In the genomic region with DNA sequence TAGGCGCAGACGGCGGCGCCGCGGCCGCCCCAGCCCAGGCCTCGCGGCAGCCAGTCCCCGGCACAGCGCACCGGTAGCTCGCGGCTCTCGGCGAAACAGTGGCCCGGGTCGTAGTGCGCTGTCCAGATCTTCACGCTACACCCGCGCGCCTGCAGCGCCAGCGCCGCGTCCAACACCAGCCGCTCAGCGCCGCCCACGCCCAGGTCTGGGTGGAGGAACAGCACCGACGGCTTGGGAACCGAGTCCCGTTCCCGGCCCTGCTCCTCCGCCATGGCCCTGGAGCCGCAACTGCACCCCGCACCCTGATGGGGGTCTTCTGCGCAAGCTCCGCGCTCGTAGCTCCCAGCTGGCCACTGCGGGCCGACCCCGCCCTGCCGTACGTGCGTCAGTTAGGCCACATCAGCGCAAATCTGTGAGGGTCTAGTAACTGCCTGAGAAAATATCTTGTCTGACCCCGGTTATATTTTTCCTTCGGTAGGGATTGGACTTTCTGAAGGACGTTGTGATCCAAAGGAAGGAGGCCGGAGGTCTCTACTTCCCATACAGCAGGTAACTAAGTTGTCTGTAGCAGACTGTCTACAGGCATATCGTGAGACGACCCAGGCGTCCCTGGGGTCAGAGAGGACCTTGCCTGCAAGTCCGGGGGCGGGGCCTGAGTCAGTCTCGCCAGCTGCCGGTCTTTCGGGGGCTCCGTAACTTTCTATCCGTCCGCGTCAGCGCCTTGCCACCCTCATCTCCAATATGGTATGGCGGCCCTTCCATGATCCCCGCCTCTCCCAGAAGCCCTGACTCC, we compare ENCODE assay signal across 8 cellular contexts. TPM values are rescaled to one million over a fixed set of nuclear protein-coding genes. Genes with fewer than 3 reads are reported as not detected.
DNase-seq lines count a peak whose midpoint lies in the region; ATAC-seq and TF ChIP-seq lines count a peak whose summit lies in the region.

A gene with protein sequence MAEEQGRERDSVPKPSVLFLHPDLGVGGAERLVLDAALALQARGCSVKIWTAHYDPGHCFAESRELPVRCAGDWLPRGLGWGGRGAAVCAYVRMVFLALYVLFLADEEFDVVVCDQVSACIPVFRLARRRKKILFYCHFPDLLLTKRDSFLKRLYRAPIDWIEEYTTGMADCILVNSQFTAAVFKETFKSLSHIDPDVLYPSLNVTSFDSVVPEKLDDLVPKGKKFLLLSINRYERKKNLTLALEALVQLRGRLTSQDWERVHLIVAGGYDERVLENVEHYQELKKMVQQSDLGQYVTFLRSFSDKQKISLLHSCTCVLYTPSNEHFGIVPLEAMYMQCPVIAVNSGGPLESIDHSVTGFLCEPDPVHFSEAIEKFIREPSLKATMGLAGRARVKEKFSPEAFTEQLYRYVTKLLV (minus strand): TSS at position 320 of the 793 bp plus-strand sequence. CDS start 48 bp downstream, at position 272.
A gene (plus strand): TSS at position 660 of the 793 bp plus-strand sequence. CDS start 82 bp downstream, at position 742.

- H3K4me1 Mint-ChIP-seq in activated T-cell treated with anti-CD3 and anti-CD28 coated beads, Interleukin-2, amount 50 U/mL, for 4 hours (ENCODE audit: low read depth): peaks cover 72% of the 10 kb centered on the region

- H3K9me3 ChIP-seq in esophagus (ENCODE audit: control insufficient read depth in 2 of 2, insufficient read depth in 1 of 2, low read depth in 1 of 2, low read length in 1 of 2) (no peaks in the 10 kb centered on the region), mucosa of stomach (ENCODE audit: control insufficient read depth, low read length) (no peaks in the 10 kb centered on the region)

- no peaks in the 10 kb centered on the region for H3K4me1 ChIP-seq in esophagus (ENCODE audit: control insufficient read depth in 2 of 2, insufficient read depth in 2 of 2, low read length in 1 of 2)
- peaks cover 12% of the 10 kb centered on the region for H3K4me1 ChIP-seq in mucosa of stomach (ENCODE audit: control insufficient read depth, insufficient read depth, low read length)

- H3K9me3 Mint-ChIP-seq in activated T-cell treated with anti-CD3 and anti-CD28 coated beads, Interleukin-2, amount 50 U/mL, for 4 hours: no peaks in the 10 kb centered on the region

- 0 to 1% methylated on average over 69 of the region's 69 CpGs for WGBS in esophagus, 2 donors

- H3K27me3 ChIP-seq in esophagus (ENCODE audit: control insufficient read depth in 1 of 2, insufficient read depth in 2 of 2, low read length in 2 of 2) (no peaks in the 10 kb centered on the region), mucosa of stomach (ENCODE audit: control insufficient read depth, insufficient read depth, low read length) (no peaks in the 10 kb centered on the region)

- H3K4me3 ChIP-seq in esophagus (ENCODE audit: low read depth in 1 of 2, low read length in 2 of 2) (peak within 1 kb of the TSS; percentile 99 to 100), mucosa of stomach (ENCODE audit: low read length) (peak within 1 kb of the TSS; percentile 92)

- peak within 1 kb of the TSS; percentile 94 for H3K9ac ChIP-seq in mucosa of stomach (ENCODE audit: low read length)

- no peaks in the 10 kb centered on the region for H3K27me3 Mint-ChIP-seq in activated T-cell treated with anti-CD3 and anti-CD28 coated beads, Interleukin-2, amount 50 U/mL, for 4 hours (ENCODE audit: low read depth)

- DNase-seq in DMS153 treated with DMSO at 0.1 percent for 48 hours (lab: John Stamatoyannopoulos, UW; ENCODE audit: unreplicated experiment): peak; percentile 98
- peak; percentile 96 for DNase-seq in KBM-7
- peak; percentile 91 for DNase-seq in activated T-cell treated with anti-CD3 and anti-CD28 coated beads, Interleukin-2, amount 50 U/mL, for 4 hours
- DNase-seq in stimulated activated CD8-positive, alpha-beta memory T cell treated with anti-CD3 and anti-CD28 coated beads, Interleukin-7, amount 100 ng/mL, for 1 hour (ENCODE audit: low read depth in 2 of 2): peak; percentile 78 to 90

- H3K36me3 Mint-ChIP-seq in activated T-cell treated with anti-CD3 and anti-CD28 coated beads, Interleukin-2, amount 50 U/mL, for 4 hours (ENCODE audit: insufficient read depth): peaks cover 40% of the 10 kb centered on the region

- H3K36me3 ChIP-seq in esophagus (ENCODE audit: control insufficient read depth in 2 of 2, insufficient read depth in 2 of 2, low read length in 1 of 2) (peaks cover 3 to 11% of the 10 kb centered on the region in 2 donors), mucosa of stomach (ENCODE audit: control insufficient read depth, insufficient read depth, low read length) (peaks cover 7% of the 10 kb centered on the region)

- peak; percentile 88 for ATAC-seq in GM21717 (IDR thresholded peaks at IDR 0.05; ENCODE audit: unreplicated experiment)
- peak; percentile 94 to 95 for ATAC-seq in activated T-cell treated with anti-CD3 and anti-CD28 coated beads, Interleukin-2, amount 50 U/mL, for 4 hours

- in situ Hi-C loops in KBM-7 (cut with MboI; ENCODE audit: low pct_unique_long_range_greater_than_20kb, low sequenced_read_pairs): no loop called here

- H3K4me3 Mint-ChIP-seq in activated T-cell treated with anti-CD3 and anti-CD28 coated beads, Interleukin-2, amount 50 U/mL, for 4 hours: peak within 1 kb of the TSS; percentile 95

- peak within 1 kb of the TSS; percentile 91 to 95 for H3K27ac ChIP-seq in esophagus (ENCODE audit: low read depth in 2 of 2, low read length in 1 of 2)

TF ChIP-seq in PFSK-1, 5 proteins besides CTCF, POLR2A, EP300 and RAD21:
- TF ChIP-seq, protein P1, sequence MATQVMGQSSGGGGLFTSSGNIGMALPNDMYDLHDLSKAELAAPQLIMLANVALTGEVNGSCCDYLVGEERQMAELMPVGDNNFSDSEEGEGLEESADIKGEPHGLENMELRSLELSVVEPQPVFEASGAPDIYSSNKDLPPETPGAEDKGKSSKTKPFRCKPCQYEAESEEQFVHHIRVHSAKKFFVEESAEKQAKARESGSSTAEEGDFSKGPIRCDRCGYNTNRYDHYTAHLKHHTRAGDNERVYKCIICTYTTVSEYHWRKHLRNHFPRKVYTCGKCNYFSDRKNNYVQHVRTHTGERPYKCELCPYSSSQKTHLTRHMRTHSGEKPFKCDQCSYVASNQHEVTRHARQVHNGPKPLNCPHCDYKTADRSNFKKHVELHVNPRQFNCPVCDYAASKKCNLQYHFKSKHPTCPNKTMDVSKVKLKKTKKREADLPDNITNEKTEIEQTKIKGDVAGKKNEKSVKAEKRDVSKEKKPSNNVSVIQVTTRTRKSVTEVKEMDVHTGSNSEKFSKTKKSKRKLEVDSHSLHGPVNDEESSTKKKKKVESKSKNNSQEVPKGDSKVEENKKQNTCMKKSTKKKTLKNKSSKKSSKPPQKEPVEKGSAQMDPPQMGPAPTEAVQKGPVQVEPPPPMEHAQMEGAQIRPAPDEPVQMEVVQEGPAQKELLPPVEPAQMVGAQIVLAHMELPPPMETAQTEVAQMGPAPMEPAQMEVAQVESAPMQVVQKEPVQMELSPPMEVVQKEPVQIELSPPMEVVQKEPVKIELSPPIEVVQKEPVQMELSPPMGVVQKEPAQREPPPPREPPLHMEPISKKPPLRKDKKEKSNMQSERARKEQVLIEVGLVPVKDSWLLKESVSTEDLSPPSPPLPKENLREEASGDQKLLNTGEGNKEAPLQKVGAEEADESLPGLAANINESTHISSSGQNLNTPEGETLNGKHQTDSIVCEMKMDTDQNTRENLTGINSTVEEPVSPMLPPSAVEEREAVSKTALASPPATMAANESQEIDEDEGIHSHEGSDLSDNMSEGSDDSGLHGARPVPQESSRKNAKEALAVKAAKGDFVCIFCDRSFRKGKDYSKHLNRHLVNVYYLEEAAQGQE (IDR thresholded peaks at IDR 0.05; ENCODE audit: insufficient read depth in 1 of 2, low read depth in 2 of 2, low read length in 2 of 2): 0 out of 4 replicates have a peak, but pooled peaks of 1 of the 2 experiments have one; percentile 39
- TF ChIP-seq FOXP2 (optimal IDR thresholded peaks at IDR 0.05; ENCODE audit: borderline replicate concordance, extremely low read depth, extremely low read length, insufficient read depth) (no peak), TAF1 (IDR thresholded peaks at IDR 0.05; ENCODE audit: borderline replicate concordance, insufficient read depth, low read length) (peak; percentile 75; the same call in 1 of the 2 replicates), POLR2AphosphoS5 (IDR thresholded peaks at IDR 0.05; ENCODE audit: low read depth, low read length) (peak; percentile 91)

RNA-seq across cellular contexts. Expression of the first gene that starts in this region (rescaled TPM):
- polyA plus RNA-seq in PFSK-1 (2012; ENCODE audit: insufficient read length, low read depth): 27.7 TPM
- 10 to 100 TPM; 21.0 to 23.6 (median 23.4) TPM for total RNA-seq in activated T-cell treated with anti-CD3 and anti-CD28 coated beads, Interleukin-2, amount 50 U/mL, for 4 hours
- 10 to 100 TPM; 11.8 to 15.6 TPM for polyA plus RNA-seq in esophagus

RNA-seq across cellular contexts. Expression of the second gene that starts in this region (rescaled TPM):
- 268 TPM for polyA plus RNA-seq in PFSK-1 (2012; ENCODE audit: insufficient read length, low read depth)
- 100 to 1,000 TPM; 220 to 246 (median 233) TPM for total RNA-seq in activated T-cell treated with anti-CD3 and anti-CD28 coated beads, Interleukin-2, amount 50 U/mL, for 4 hours
- polyA plus RNA-seq in esophagus: 100 to 1,000 TPM; 141 to 181 TPM

Comparison
In these comparisons a context has a peak if more than half of its experiments do, and no peak if none do; other contexts are left out.
1. Peak in every context shown above with its lines: DNase-seq, ATAC-seq, H3K4me3 ChIP-seq and H3K27ac ChIP-seq.